Comparison of ENCODE assay signal across 13 cellular contexts in genomic region chr17:19464033-19465026, GRCh38. TPM values are rescaled to one million over a fixed set of nuclear protein-coding genes. Genes with fewer than 3 reads are reported as not detected.
DNase-seq lines count a peak whose midpoint lies in the region; ATAC-seq and TF ChIP-seq lines count a peak whose summit lies in the region.
"Had no signal": no experiment of that assay in that cellular context is flagged by ENCODE, and none has a peak within 500 bp of the region (broad histone marks: within the 10 kb centered on the region; RNA-seq: fewer than 3 reads in every experiment).

No MANE protein-coding gene starts in this region.

- DNase-seq in left ventricle myocardium inferior = no peak
- no peak for DNase-seq in right atrium auricular region (ENCODE audit: low spot score)
- peak in 2 of 10 donors; percentile 45 to 48 for DNase-seq in dorsolateral prefrontal cortex
- DNase-seq in naive B cell = no peak
- DNase-seq in uterus = peak; percentile 8 to 43
- no peak for DNase-seq in thyroid gland
- DNase-seq in DMS 273 (lab: John Stamatoyannopoulos, UW; ENCODE audit: unreplicated experiment) = no peak
- DNase-seq: activated T-cell treated with anti-CD3 and anti-CD28 coated beads, Interleukin-2, amount 50 U/mL, for 4 hours; heart right ventricle; NCI-H1092 treated with DMSO at 0.1 percent for 48 hours; NK-92 treated with Interleukin-12 subunit alpha and Interleukin-12 subunit beta, amount 100 ng/mL, for 24 hours had no signal

- H3K27me3 ChIP-seq in left ventricle myocardium inferior (ENCODE audit: low read depth) = peaks cover 16% of the 10 kb centered on the region
- no peaks in the 10 kb centered on the region for H3K27me3 ChIP-seq in right atrium auricular region
- H3K27me3 ChIP-seq in dorsolateral prefrontal cortex = no peaks in the 10 kb centered on the region
- no peaks in the 10 kb centered on the region for H3K27me3 ChIP-seq in uterus
- H3K27me3 ChIP-seq in thyroid gland = no peaks in the 10 kb centered on the region

- H3K27ac Mint-ChIP-seq in naive B cell = peak overlapping the region; percentile 76 to 99 (median 93)
- H3K27ac Mint-ChIP-seq: T-helper 2 cell treated with Interferon-gamma antibody and Interleukin-4, amounts not matched to agents 5 μg/mL and 100 μg/mL, for 36 hours had no signal

- peak overlapping the region; percentile 36 for H3K27ac ChIP-seq in left ventricle myocardium inferior (replicated peaks)
- no peak overlapping the region for H3K27ac ChIP-seq in right atrium auricular region
- H3K27ac ChIP-seq in dorsolateral prefrontal cortex = peak overlapping the region in 43 of 59 donors; percentile 1 to 87 (median 57)
- peak overlapping the region; percentile 3 to 22 for H3K27ac ChIP-seq in uterus
- no peak overlapping the region for H3K27ac ChIP-seq in thyroid gland

- H3K4me3 ChIP-seq in left ventricle myocardium inferior (no peak overlapping the region), right atrium auricular region (no peak overlapping the region), dorsolateral prefrontal cortex (peak overlapping the region in 23 of 59 donors; percentile 0 to 46 (median 16)), uterus (no peak overlapping the region), thyroid gland (replicated peaks in 1 of 3) (no peak overlapping the region)

- TF ChIP-seq CTCF in left ventricle myocardium inferior (IDR thresholded peaks at IDR 0.05; ENCODE audit: borderline replicate concordance) (no peak), right atrium auricular region (IDR thresholded peaks at IDR 0.05) (no peak), dorsolateral prefrontal cortex (IDR thresholded peaks at IDR 0.05 in 54 of 56, conservative IDR thresholded peaks at IDR 0.05 in 2 of 56; ENCODE audit: low read depth in 1 of 56, partially characterized antibody in 56 of 56) (no peak), uterus (IDR thresholded peaks at IDR 0.05) (no peak), thyroid gland (IDR thresholded peaks at IDR 0.05) (no peak)

- peaks cover 42 to 45% (median 45%) of the 10 kb centered on the region in 3 donors for H3K4me1 Mint-ChIP-seq in naive B cell

- TF ChIP-seq POLR2A in uterus (IDR thresholded peaks at IDR 0.05) (no peak), thyroid gland (IDR thresholded peaks at IDR 0.05) (no peak)

- H3K9me3 Mint-ChIP-seq in naive B cell = peaks cover 0 to 7% (median 0%) of the 10 kb centered on the region in 7 donors
- H3K9me3 Mint-ChIP-seq: activated T-cell treated with anti-CD3 and anti-CD28 coated beads, Interleukin-2, amount 50 U/mL, for 4 hours; T-helper 2 cell treated with Interferon-gamma antibody and Interleukin-4, amounts not matched to agents 5 μg/mL and 100 μg/mL, for 36 hours had no signal

- intact Hi-C loops in left ventricle myocardium inferior (cut with micrococcal nuclease) = no loop called here
- intact Hi-C loops in dorsolateral prefrontal cortex (cut with DNase I) = loop anchor here in 1 of 2 donors (5.0 kb wide), 1 partner anchor 43 kb away; no protein-coding TSS in a partner anchor
- intact Hi-C loops in uterus (cut with DNase I; ENCODE audit: low total_unique reads) = no loop called here
- intact Hi-C loops in thyroid gland (cut with DNase I) = no loop called here

- WGBS in thyroid gland, 2 donors = 65 to 76% methylated on average over 14 of the region's 14 CpGs

- H3K9me3 ChIP-seq in left ventricle myocardium inferior (replicated peaks) = no peaks in the 10 kb centered on the region
- no peaks in the 10 kb centered on the region for H3K9me3 ChIP-seq in right atrium auricular region
- no peaks in the 10 kb centered on the region for H3K9me3 ChIP-seq in uterus
- H3K9me3 ChIP-seq in thyroid gland = no peaks in the 10 kb centered on the region
- H3K9me3 ChIP-seq: heart right ventricle had no signal

- no peaks in the 10 kb centered on the region for H3K4me1 ChIP-seq in left ventricle myocardium inferior
- peaks cover 0 to 7% of the 10 kb centered on the region in 2 donors for H3K4me1 ChIP-seq in right atrium auricular region
- peaks cover 0 to 9% of the 10 kb centered on the region in 2 donors for H3K4me1 ChIP-seq in uterus
- H3K4me1 ChIP-seq in thyroid gland = peaks cover 0 to 5% of the 10 kb centered on the region in 2 donors

- no peaks in the 10 kb centered on the region for H3K27me3 Mint-ChIP-seq in naive B cell

- peak overlapping the region in 7 of 8 donors; percentile 57 to 87 (median 83) for H3K4me3 Mint-ChIP-seq in naive B cell
- H3K4me3 Mint-ChIP-seq: activated T-cell treated with anti-CD3 and anti-CD28 coated beads, Interleukin-2, amount 50 U/mL, for 4 hours had no signal

- H3K36me3 Mint-ChIP-seq in naive B cell = no peaks in the 10 kb centered on the region

- no peak for ATAC-seq in naive B cell (ENCODE audit: low read depth in 2 of 2)
- ATAC-seq in HG03097 (IDR thresholded peaks at IDR 0.05; ENCODE audit: low FRiP score, unreplicated experiment) = no peak

- H3K36me3 ChIP-seq in left ventricle myocardium inferior (no peaks in the 10 kb centered on the region), right atrium auricular region (no peaks in the 10 kb centered on the region), uterus (no peaks in the 10 kb centered on the region), thyroid gland (no peaks in the 10 kb centered on the region)
- H3K36me3 ChIP-seq: heart right ventricle had no signal

RNA-seq across cellular contexts. Expression of gene RNF112, which starts 53.3 kb away (rescaled TPM):
- total RNA-seq in left ventricle myocardium inferior (1.6 TPM), right atrium auricular region (1 to 10 TPM in 1 of 2 donors, under 1 TPM in 1; 0.67 to 1.2 TPM), dorsolateral prefrontal cortex (10 to 100 TPM; 26.1 to 82.1 (median 51.1) TPM), uterus (10 to 100 TPM in 1 of 4 donors, 1 to 10 TPM in 2, under 1 TPM in 1; 0.88 to 14.7 (median 3.7) TPM), thyroid gland (1 to 10 TPM in 3 of 4 donors, under 1 TPM in 1; 0.83 to 3.5 (median 2.2) TPM)
- not detected for polyA plus RNA-seq in naive B cell (ENCODE audit: low read depth in 6 of 6)

Comparison
In these comparisons a context has a peak if more than half of its experiments do, and no peak if none do; other contexts are left out.
1. H3K27ac ChIP-seq: peak in left ventricle myocardium inferior (single experiment), dorsolateral prefrontal cortex (43 of 59) and uterus (2 of 2); none in right atrium auricular region (0 of 2) and thyroid gland (0 of 3).
2. DNase-seq: peak in uterus (2 of 2); none in left ventricle myocardium inferior (single experiment), right atrium auricular region (single experiment), naive B cell (single experiment), thyroid gland (0 of 2) and DMS 273 (single experiment).